18 cellular contexts compared by ENCODE assay signal in genomic region chr3:14199641-14200040, GRCh38.
"Had no signal": no experiment of that assay in that cellular context is flagged by ENCODE, and none has a peak within 500 bp of the region (broad histone marks: within the 10 kb centered on the region; RNA-seq: fewer than 3 reads in every experiment).

No MANE protein-coding gene starts in this region.

- H3K4me3 ChIP-seq: cardiac muscle cell, colonic mucosa, heart left ventricle, uterus had no signal

- H3K36me3 ChIP-seq: colonic mucosa, uterus had no signal

- H3K27ac ChIP-seq: cardiac muscle cell, colonic mucosa, heart left ventricle, neutrophil, parathyroid adenoma, uterus had no signal

- H3K9me3 Mint-ChIP-seq: activated CD4-positive, alpha-beta memory T cell treated with anti-CD3 and anti-CD28 coated beads, Interleukin-2, amount 10 ng/mL, durations not matched to agents 7 days and 5 days; activated naive CD4-positive, alpha-beta T cell treated with anti-CD3 and anti-CD28 coated beads for 36 hours; natural killer cell; stimulated activated effector memory CD8-positive, alpha-beta T cell treated with anti-CD3 and anti-CD28 coated beads, Interleukin-12 subunit alpha, Interleukin-12 subunit beta, amount 100 ng/mL, for 72 hours had no signal

- DNase-seq: activated CD4-positive, alpha-beta memory T cell treated with anti-CD3 and anti-CD28 coated beads, Interleukin-2, amount 10 ng/mL, durations not matched to agents 7 days and 5 days; activated CD8-positive, alpha-beta memory T cell treated with anti-CD3 and anti-CD28 coated beads, Interleukin-2, amount 50 U/mL, for 4 hours; activated naive CD4-positive, alpha-beta T cell treated with anti-CD3 and anti-CD28 coated beads for 36 hours; colonic mucosa; heart left ventricle; natural killer cell; retina; SK-N-SH; stimulated activated CD4-positive, alpha-beta T cell treated with anti-CD3 and anti-CD28 coated beads, Interleukin-12 subunit alpha, Interleukin-12 subunit beta, amount 100 ng/mL, for 4 hours; stimulated activated CD4-positive, alpha-beta T cell treated with anti-CD3 and anti-CD28 coated beads, Interleukin-2, amount 100 ng/mL, for 24 hours; T-helper 1 cell; T1000; uterus had no signal

- H3K9me3 ChIP-seq: colonic mucosa, heart left ventricle, neutrophil, SK-N-SH, uterus had no signal

- H3K27ac Mint-ChIP-seq: activated CD4-positive, alpha-beta memory T cell treated with anti-CD3 and anti-CD28 coated beads, Interleukin-2, amount 10 ng/mL, durations not matched to agents 7 days and 5 days; stimulated activated effector memory CD8-positive, alpha-beta T cell treated with anti-CD3 and anti-CD28 coated beads, Interleukin-12 subunit alpha, Interleukin-12 subunit beta, amount 100 ng/mL, for 72 hours had no signal

- ATAC-seq: heart left ventricle; left lobe of liver; natural killer cell; stimulated activated effector memory CD8-positive, alpha-beta T cell treated with anti-CD3 and anti-CD28 coated beads, Interleukin-12 subunit alpha, Interleukin-12 subunit beta, amount 100 ng/mL, for 72 hours had no signal

- H3K27me3 ChIP-seq: cardiac muscle cell, colonic mucosa, heart left ventricle, neutrophil, uterus had no signal

- H3K4me1 ChIP-seq: colonic mucosa, uterus had no signal
